In genomic region chr9:8863064-8863463, GRCh38 we compare ENCODE assay signal across 16 cellular contexts.
DNase-seq lines count a peak whose midpoint lies in the region; ATAC-seq lines count a peak whose summit lies in the region.
"Had no signal": no experiment of that assay in that cellular context is flagged by ENCODE, and none has a peak within 500 bp of the region (broad histone marks: within the 10 kb centered on the region; RNA-seq: fewer than 3 reads in every experiment).

No MANE protein-coding gene starts in this region.

- DNase-seq in DMS79 treated with DMSO at 0.1 percent for 48 hours (lab: John Stamatoyannopoulos, UW): peak; percentile 70
- DNase-seq in NCI-H128 (lab: John Stamatoyannopoulos, UW; ENCODE audit: unreplicated experiment): peak; percentile 23
- DNase-seq in NCI-H69 (lab: John Stamatoyannopoulos, UW): peak; percentile 97
- DNase-seq in kidney tubule cell (ENCODE audit: low spot score): peak; percentile 56
- DNase-seq in NCI-H526 (lab: John Stamatoyannopoulos, UW): no peak
- no peak for DNase-seq in cerebellum (ENCODE audit: low spot score)
- DNase-seq: activated CD4-positive, alpha-beta memory T cell treated with anti-CD3 and anti-CD28 coated beads for 36 hours; activated CD4-positive, CD25-positive, alpha-beta regulatory T cell treated with anti-CD3 and anti-CD28 coated beads, Interleukin-2, amount 50 U/mL, for 72 hours; activated CD8-positive, alpha-beta memory T cell treated with anti-CD3 and anti-CD28 coated beads, Interleukin-2, amount 50 U/mL, for 4 hours; activated naive CD4-positive, alpha-beta T cell treated with anti-CD3 and anti-CD28 coated beads, Interleukin-2, amount 10 ng/mL, durations not matched to agents 7 days and 5 days; effector CD8-positive, alpha-beta T cell; right cardiac atrium; spleen; T-helper 17 cell; trophoblast cell had no signal

- ATAC-seq in GM18867 (IDR thresholded peaks at IDR 0.05; ENCODE audit: unreplicated experiment): no peak
- ATAC-seq: right cardiac atrium, T-helper 17 cell had no signal

Comparison
In these comparisons a context has a peak if more than half of its experiments do, and no peak if none do; other contexts are left out.
1. DNase-seq: peak in DMS79 treated with DMSO at 0.1 percent for 48 hours (single experiment), NCI-H128 (single experiment), NCI-H69 (single experiment) and kidney tubule cell (single experiment); none in NCI-H526 (0 of 2) and cerebellum (single experiment).